In genomic region chr11:109619498-109619897, GRCh38 we compare ENCODE assay signal across 18 cellular contexts.
"Had no signal": no experiment of that assay in that cellular context is flagged by ENCODE, and none has a peak within 500 bp of the region (broad histone marks: within the 10 kb centered on the region; RNA-seq: fewer than 3 reads in every experiment).

No MANE protein-coding gene starts in this region.

- H3K27me3 ChIP-seq: neutrophil, right lobe of liver, spleen, stomach had no signal

- H3K27ac ChIP-seq: heart left ventricle, neutrophil, psoas muscle, right lobe of liver, spleen, stomach, thoracic aorta had no signal

- H3K36me3 ChIP-seq: heart left ventricle, neutrophil, right lobe of liver, spleen, stomach, thoracic aorta had no signal

- H3K4me1 ChIP-seq: heart left ventricle, psoas muscle, right lobe of liver, spleen, stomach had no signal

- H3K9me3 ChIP-seq: mucosa of descending colon, neutrophil, psoas muscle, right lobe of liver, stomach, thoracic aorta had no signal

- ATAC-seq: heart left ventricle; left lobe of liver; mucosa of descending colon; naive thymus-derived CD8-positive, alpha-beta T cell; psoas muscle; right lobe of liver had no signal

- H3K4me3 ChIP-seq: heart left ventricle, mucosa of descending colon, psoas muscle, right lobe of liver, spleen, stomach, thoracic aorta had no signal

- DNase-seq: effector memory CD4-positive, alpha-beta T cell; heart left ventricle; hypothalamus; mucosa of descending colon; naive thymus-derived CD8-positive, alpha-beta T cell; psoas muscle; retina; right lobe of liver; spleen; stimulated activated CD4-positive, alpha-beta T cell treated with anti-CD3 and anti-CD28 coated beads, Interleukin-15, amount 100 ng/mL, for 24 hours; stimulated activated CD4-positive, alpha-beta T cell treated with anti-CD3 and anti-CD28 coated beads, Interleukin-1b, Interleukin-23, amount 100 ng/mL, for 48 hours; stimulated activated CD4-positive, alpha-beta T cell treated with anti-CD3 and anti-CD28 coated beads, Interleukin-4, amount 100 ng/mL, for 4 hours; stimulated activated naive CD4-positive, alpha-beta T cell; stomach; substantia nigra had no signal
